22 cellular contexts compared by ENCODE assay signal in genomic region chr2:1494257-1494656, GRCh38.
"Had no signal": no experiment of that assay in that cellular context is flagged by ENCODE, and none has a peak within 500 bp of the region (broad histone marks: within the 10 kb centered on the region; RNA-seq: fewer than 3 reads in every experiment).

No MANE protein-coding gene starts in this region.

- H3K27ac Mint-ChIP-seq: memory B cell; natural killer cell treated with Interleukin-12 subunit alpha and Interleukin-12 subunit beta and Interleukin-15 and Interleukin-18, amount 100 ng/mL, for 72 hours; neural progenitor cell; type B pancreatic cell had no signal

- H3K27me3 Mint-ChIP-seq: memory B cell; natural killer cell treated with Interleukin-12 subunit alpha and Interleukin-12 subunit beta and Interleukin-15 and Interleukin-18, amount 100 ng/mL, for 72 hours had no signal

- H3K36me3 Mint-ChIP-seq: memory B cell; natural killer cell treated with Interleukin-12 subunit alpha and Interleukin-12 subunit beta and Interleukin-15 and Interleukin-18, amount 100 ng/mL, for 72 hours; neural progenitor cell; type B pancreatic cell had no signal

- H3K4me1 Mint-ChIP-seq: memory B cell had no signal

- DNase-seq: effector CD8-positive, alpha-beta T cell; hippocampal formation; kidney glomerular epithelial cell; lower lobe of right lung; midbrain; nucleus accumbens; pancreas; right lobe of liver; stimulated activated CD4-positive, alpha-beta T cell treated with anti-CD3 and anti-CD28 coated beads, Interleukin-12 subunit alpha, Interleukin-12 subunit beta, amount 100 ng/mL, for 4 hours; stimulated activated naive CD4-positive, alpha-beta T cell; stomach; substantia nigra; uterus had no signal

- H3K27ac ChIP-seq: neural progenitor cell, pancreas, prostate gland, right lobe of liver, skin epidermis, stomach, uterus had no signal

- H3K4me1 ChIP-seq: heart left ventricle, lower lobe of right lung, neural progenitor cell, pancreas, prostate gland, right lobe of liver, stomach, uterus had no signal

- H3K9me3 ChIP-seq: heart left ventricle, lower lobe of right lung, pancreas, prostate gland, right lobe of liver, stomach, uterus had no signal

- ATAC-seq: esophagus mucosa; natural killer cell treated with Interleukin-12 subunit alpha and Interleukin-12 subunit beta and Interleukin-15 and Interleukin-18, amount 100 ng/mL, for 72 hours; pancreas; right lobe of liver had no signal

- H3K9me3 Mint-ChIP-seq: memory B cell; natural killer cell treated with Interleukin-12 subunit alpha and Interleukin-12 subunit beta and Interleukin-15 and Interleukin-18, amount 100 ng/mL, for 72 hours; type B pancreatic cell had no signal

- H3K36me3 ChIP-seq: lower lobe of right lung, neural progenitor cell, pancreas, prostate gland, right lobe of liver, stomach, uterus had no signal

- H3K4me3 Mint-ChIP-seq: memory B cell; natural killer cell treated with Interleukin-12 subunit alpha and Interleukin-12 subunit beta and Interleukin-15 and Interleukin-18, amount 100 ng/mL, for 72 hours; neural progenitor cell; type B pancreatic cell had no signal

- H3K4me3 ChIP-seq: coronary artery, heart left ventricle, lower lobe of right lung, neural progenitor cell, pancreas, prostate gland, right lobe of liver, skin epidermis, stomach, uterus had no signal

- H3K27me3 ChIP-seq: neural progenitor cell, pancreas, right lobe of liver, stomach, uterus had no signal
